ENCODE assay signal across 9 cellular contexts in genomic region chr2:121099329-121100318, GRCh38.
A peak's percentile ranks its signal among the peaks of the same experiment; 100 is the strongest.
DNase-seq lines count a peak whose midpoint lies in the region; ATAC-seq and TF ChIP-seq lines count a peak whose summit lies in the region.
"Had no signal": no experiment of that assay in that cellular context is flagged by ENCODE, and none has a peak within 500 bp of the region (broad histone marks: within the 10 kb centered on the region; RNA-seq: fewer than 3 reads in every experiment).

No MANE protein-coding gene starts in this region.

- no peaks in the 10 kb centered on the region for H3K36me3 ChIP-seq in upper lobe of left lung

- no peaks in the 10 kb centered on the region for H3K9me3 ChIP-seq in upper lobe of left lung

- TF ChIP-seq POLR2A in upper lobe of left lung (IDR thresholded peaks at IDR 0.05), result no peak

- TF ChIP-seq EP300 in upper lobe of left lung (IDR thresholded peaks at IDR 0.05), result no peak

- intact Hi-C loops in left ventricle myocardium superior (cut with micrococcal nuclease), result no loop called here

- no peak overlapping the region for H3K4me3 ChIP-seq in upper lobe of left lung

- no peaks in the 10 kb centered on the region for H3K27me3 ChIP-seq in upper lobe of left lung

- 52 to 59% methylated on average over 8 of the region's 8 CpGs for WGBS in upper lobe of left lung, 2 donors

- ATAC-seq in left ventricle myocardium superior (peak; percentile 96), upper lobe of left lung (ENCODE audit: low FRiP score in 2 of 2) (peak; percentile 35 to 71), GM21390 (IDR thresholded peaks at IDR 0.05; ENCODE audit: unreplicated experiment) (no peak)
- ATAC-seq: naive thymus-derived CD4-positive, alpha-beta T cell had no signal

- peak in 3 of 6 experiments; percentile 11 to 25 (median 25) for TF ChIP-seq CTCF in upper lobe of left lung (IDR thresholded peaks at IDR 0.05)

- DNase-seq in activated CD4-positive, alpha-beta T cell treated with anti-CD3 and anti-CD28 coated beads for 48 hours, result peak; percentile 11
- no peak for DNase-seq in activated CD4-positive, alpha-beta T cell treated with anti-CD3 and anti-CD28 coated beads, Interleukin-2, amount 50 U/mL, for 4 hours
- peak; percentile 6 for DNase-seq in SHP77 treated with DMSO at 0.1 percent for 48 hours (lab: John Stamatoyannopoulos, UW)
- DNase-seq in left ventricle myocardium superior, result peak; percentile 66
- DNase-seq in upper lobe of left lung, result peak; percentile 43 to 77
- no peak for DNase-seq in MV-4-11 (lab: John Stamatoyannopoulos, UW)
- DNase-seq in stimulated activated CD4-positive, alpha-beta T cell treated with anti-CD3 and anti-CD28 coated beads, Interleukin-2, amount 100 ng/mL, for 48 hours, result no peak
- DNase-seq: naive thymus-derived CD4-positive, alpha-beta T cell had no signal

- peaks cover 0 to 11% (median 2%) of the 10 kb centered on the region in 4 donors for H3K4me1 ChIP-seq in upper lobe of left lung

- H3K27ac ChIP-seq in upper lobe of left lung, result peak overlapping the region in 1 of 4 donors; percentile 60

Comparison
In these comparisons a context has a peak if more than half of its experiments do, and no peak if none do; other contexts are left out.
1. DNase-seq: peak in activated CD4-positive, alpha-beta T cell treated with anti-CD3 and anti-CD28 coated beads for 48 hours (single experiment), SHP77 treated with DMSO at 0.1 percent for 48 hours (single experiment), left ventricle myocardium superior (single experiment) and upper lobe of left lung (2 of 2); none in activated CD4-positive, alpha-beta T cell treated with anti-CD3 and anti-CD28 coated beads, Interleukin-2, amount 50 U/mL, for 4 hours (0 of 2), MV-4-11 (single experiment) and stimulated activated CD4-positive, alpha-beta T cell treated with anti-CD3 and anti-CD28 coated beads, Interleukin-2, amount 100 ng/mL, for 48 hours (0 of 2).